ENCODE assay signal across 8 cellular contexts in genomic region chr17:81391964-81392908, GRCh38. TPM values are rescaled to one million over a fixed set of nuclear protein-coding genes. Genes with fewer than 3 reads are reported as not detected.
DNase-seq lines count a peak whose midpoint lies in the region; ATAC-seq and TF ChIP-seq lines count a peak whose summit lies in the region.

No MANE protein-coding gene starts in this region.

- peak in 1 of 4 donors; percentile 4 for ATAC-seq in psoas muscle
- no peak for ATAC-seq in HG03565 (IDR thresholded peaks at IDR 0.05; ENCODE audit: unreplicated experiment)

- no peak for TF ChIP-seq CTCF in VCaP (conservative IDR thresholded peaks at IDR 0.05)
- TF ChIP-seq CTCF in cardiac muscle cell (IDR thresholded peaks at IDR 0.05; ENCODE audit: low read depth, low read length): no peak
- TF ChIP-seq CTCF in psoas muscle (IDR thresholded peaks at IDR 0.05): no peak

- H3K9me3 ChIP-seq in cardiac muscle cell (ENCODE audit: low read depth) (no peaks in the 10 kb centered on the region), psoas muscle (no peaks in the 10 kb centered on the region)

- DNase-seq in GF-D8 (lab: John Stamatoyannopoulos, UW) (peak; percentile 44), cardiac muscle cell (ENCODE audit: low read depth in 1 of 2, low spot score in 1 of 2) (peak; percentile 62 to 90), psoas muscle (peak; percentile 75 to 85), iPS-NIHi11 (ENCODE audit: low spot score) (no peak), NCI-H146 treated with DMSO at 0.1 percent for 48 hours (lab: John Stamatoyannopoulos, UW; ENCODE audit: unreplicated experiment) (no peak)
- no peak for DNase-seq in activated CD4-positive, alpha-beta T cell treated with anti-CD3 and anti-CD28 coated beads, Interleukin-2, amount 50 U/mL, for 4 hours

- H3K27ac ChIP-seq in VCaP (peak overlapping the region; percentile 99), cardiac muscle cell (peak overlapping the region; percentile 98), psoas muscle (peak overlapping the region; percentile 99)

- H3K36me3 ChIP-seq in cardiac muscle cell (no peaks in the 10 kb centered on the region), psoas muscle (ENCODE audit: insufficient read depth in 1 of 2, low read depth in 1 of 2) (no peaks in the 10 kb centered on the region)

- intact Hi-C loops in psoas muscle (cut with DNase I): loop anchor here in 1 of 2 donors (2.0 to 5.0 kb wide), 3 partner anchors 100 to 140 kb away; partner anchors contain the start of gene ACTG1

- no peaks in the 10 kb centered on the region for H3K27me3 ChIP-seq in cardiac muscle cell
- no peaks in the 10 kb centered on the region for H3K27me3 ChIP-seq in psoas muscle (ENCODE audit: insufficient read depth in 3 of 3, low read length in 2 of 3)

- 6 to 19% (median 11%) methylated on average over 33 of the region's 33 CpGs for WGBS in psoas muscle, 3 donors

- H3K4me1 ChIP-seq in cardiac muscle cell (ENCODE audit: low read depth) (peaks cover 59% of the 10 kb centered on the region), psoas muscle (peaks cover 44% of the 10 kb centered on the region)

- peak overlapping the region; percentile 85 for H3K4me3 ChIP-seq in cardiac muscle cell
- peak overlapping the region; percentile 76 for H3K4me3 ChIP-seq in psoas muscle

RNA-seq across cellular contexts. Expression of gene BAHCC1, which starts 3.0 kb away (rescaled TPM):
- total RNA-seq in cardiac muscle cell (27.1 and 47.3 TPM in 2 replicates), psoas muscle (10 to 100 TPM in 1 of 4 donors, 1 to 10 TPM in 3; 6.0 to 10.7 (median 7.7) TPM)
- polyA plus RNA-seq in cardiac muscle cell (20.0 and 20.3 TPM in 2 replicates), psoas muscle (1 to 10 TPM; 2.8 to 6.6 (median 4.1) TPM)

Comparison
In these comparisons a context has a peak if more than half of its experiments do, and no peak if none do; other contexts are left out.
1. DNase-seq: peak in GF-D8 (single experiment), cardiac muscle cell (2 of 2) and psoas muscle (2 of 2); none in iPS-NIHi11 (single experiment), NCI-H146 treated with DMSO at 0.1 percent for 48 hours (single experiment) and activated CD4-positive, alpha-beta T cell treated with anti-CD3 and anti-CD28 coated beads, Interleukin-2, amount 50 U/mL, for 4 hours (0 of 2).
2. Peak in every context shown above with its lines, with median percentiles within 50 percentile points of each other: H3K27ac ChIP-seq.